ENCODE assay signal across 9 cellular contexts in the genomic region with DNA sequence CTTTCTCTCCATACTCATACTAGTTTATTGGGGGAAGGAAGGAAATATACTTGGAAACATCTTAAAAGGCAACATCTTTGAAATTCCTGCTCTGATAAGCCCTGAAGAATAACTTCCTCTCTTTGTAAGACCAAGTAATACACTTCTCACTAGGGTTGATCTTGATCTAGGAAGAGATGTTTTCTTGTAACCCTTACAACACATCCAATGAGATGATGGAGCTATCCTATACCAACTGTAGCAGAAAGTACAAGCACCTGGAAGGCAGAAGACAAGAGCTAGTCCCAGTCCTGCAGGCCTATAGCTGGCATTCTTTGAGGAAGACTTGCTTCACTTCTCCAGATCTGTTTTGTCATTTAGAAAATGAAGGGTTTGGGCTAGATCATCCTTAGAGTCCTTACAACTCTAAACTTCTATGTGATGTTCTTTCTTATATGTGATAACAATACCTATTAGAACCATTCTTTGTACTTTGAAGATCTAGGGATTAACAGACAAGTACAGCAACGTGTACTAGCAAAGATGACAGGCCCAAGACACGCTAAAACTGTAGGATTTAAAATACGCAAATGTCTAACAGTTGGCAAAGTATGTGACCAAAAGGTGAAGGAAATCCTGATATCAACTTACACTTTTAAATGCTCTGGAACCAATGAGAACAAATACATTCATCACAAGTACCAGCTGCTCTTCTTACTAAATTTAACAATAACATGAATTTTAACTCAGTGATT. TPM values are rescaled to one million over a fixed set of nuclear protein-coding genes. Genes with fewer than 3 reads are reported as not detected.
DNase-seq lines count a peak whose midpoint lies in the region; ATAC-seq and TF ChIP-seq lines count a peak whose summit lies in the region.
"Had no signal": no experiment of that assay in that cellular context is flagged by ENCODE, and none has a peak within 500 bp of the region (broad histone marks: within the 10 kb centered on the region; RNA-seq: fewer than 3 reads in every experiment).

No MANE protein-coding gene starts in this region.

- H3K4me1 ChIP-seq in heart right ventricle (peaks cover 0 to 56% (median 22%) of the 10 kb centered on the region in 9 donors), upper lobe of right lung (peaks cover 51% of the 10 kb centered on the region), foreskin keratinocyte (no peaks in the 10 kb centered on the region)

- peaks cover 14% of the 10 kb centered on the region for H3K36me3 Mint-ChIP-seq in activated CD4-positive, alpha-beta memory T cell treated with anti-CD3 and anti-CD28 coated beads for 36 hours

- whole genome bisulfite sequencing in heart right ventricle, 2 donors = 82 to 90% methylated on average over 3 of the region's 3 CpGs

- no peaks in the 10 kb centered on the region for H3K27me3 Mint-ChIP-seq in activated CD4-positive, alpha-beta memory T cell treated with anti-CD3 and anti-CD28 coated beads for 36 hours

- DNase-seq in heart right ventricle (no peak), Right ventricle myocardium superior (no peak), medulla oblongata (ENCODE audit: extremely low spot score) (peak; percentile 53), upper lobe of right lung (no peak), SW 1271 (lab: John Stamatoyannopoulos, UW) (no peak), foreskin keratinocyte (no peak), globus pallidus (ENCODE audit: low spot score) (no peak)
- DNase-seq in activated CD4-positive, alpha-beta memory T cell treated with anti-CD3 and anti-CD28 coated beads for 36 hours = no peak
- DNase-seq: NCI-H446 had no signal

- no peaks in the 10 kb centered on the region for H3K9me3 ChIP-seq in heart right ventricle
- no peaks in the 10 kb centered on the region for H3K9me3 ChIP-seq in upper lobe of right lung

- peak overlapping the region; percentile 95 for H3K4me3 Mint-ChIP-seq in activated CD4-positive, alpha-beta memory T cell treated with anti-CD3 and anti-CD28 coated beads for 36 hours

- H3K36me3 ChIP-seq in heart right ventricle (no peaks in the 10 kb centered on the region), upper lobe of right lung (no peaks in the 10 kb centered on the region)

- intact Hi-C loops in heart right ventricle (cut with DNase I) = loop anchor here in 2 of 10 donors (5.0 to 10.0 kb wide), 3 partner anchors 64 to 197 kb away; no protein-coding TSS in a partner anchor
- intact Hi-C loops in Right ventricle myocardium superior (cut with DNase I) = no loop called here
- intact Hi-C loops in activated CD4-positive, alpha-beta memory T cell treated with anti-CD3 and anti-CD28 coated beads for 36 hours (cut with micrococcal nuclease) = loop anchor here (1.0 to 10.0 kb wide), 13 partner anchors 12 to 1774 kb away; partner anchors contain the start of gene PGAP1
- intact Hi-C loops in upper lobe of right lung (cut with DNase I) = loop anchor here (5.0 kb wide), 1 partner anchor 112 kb away; no protein-coding TSS in a partner anchor

- TF ChIP-seq CTCF in heart right ventricle (IDR thresholded peaks at IDR 0.05) (no peak), upper lobe of right lung (IDR thresholded peaks at IDR 0.05) (no peak), foreskin keratinocyte (conservative IDR thresholded peaks at IDR 0.05) (no peak)

- no peaks in the 10 kb centered on the region for H3K27me3 ChIP-seq in heart right ventricle
- no peaks in the 10 kb centered on the region for H3K27me3 ChIP-seq in upper lobe of right lung
- H3K27me3 ChIP-seq in foreskin keratinocyte = peaks cover 22% of the 10 kb centered on the region

- H3K27ac ChIP-seq in heart right ventricle (peak overlapping the region in 5 of 10 donors; percentile 23 to 92 (median 46)), upper lobe of right lung (peak overlapping the region; percentile 91), foreskin keratinocyte (no peak overlapping the region)

- peaks cover 70% of the 10 kb centered on the region for H3K4me1 Mint-ChIP-seq in activated CD4-positive, alpha-beta memory T cell treated with anti-CD3 and anti-CD28 coated beads for 36 hours (ENCODE audit: low read depth)

- ATAC-seq in heart right ventricle (no peak), Right ventricle myocardium superior (ENCODE audit: poor library complexity) (no peak), upper lobe of right lung (no peak), foreskin keratinocyte (no peak)

- H3K4me3 ChIP-seq in heart right ventricle = peak overlapping the region in 7 of 10 donors; percentile 69 to 84 (median 74)
- H3K4me3 ChIP-seq in upper lobe of right lung = peak overlapping the region; percentile 86

- CTCF ChIA-PET in activated CD4-positive, alpha-beta memory T cell treated with anti-CD3 and anti-CD28 coated beads for 36 hours (lab: Charles Lee) = interaction anchor here (0.6 to 5.3 kb wide), 18 partner anchors 13 to 195 kb away, joined by 3 to 73 read pairs (median 4); no protein-coding TSS in a partner anchor

- POLR2A ChIA-PET in activated CD4-positive, alpha-beta memory T cell treated with anti-CD3 and anti-CD28 coated beads for 36 hours (lab: Charles Lee) = interaction anchor here (0.6 to 8.6 kb wide), 21 partner anchors 13 to 381 kb away, joined by 3 to 101 read pairs (median 9); no protein-coding TSS in a partner anchor

- H3K9me3 Mint-ChIP-seq in activated CD4-positive, alpha-beta memory T cell treated with anti-CD3 and anti-CD28 coated beads for 36 hours = no peaks in the 10 kb centered on the region

- peak overlapping the region; percentile 99 for H3K27ac Mint-ChIP-seq in activated CD4-positive, alpha-beta memory T cell treated with anti-CD3 and anti-CD28 coated beads for 36 hours

RNA-seq across cellular contexts. Expression of gene ANKRD44, which starts 1.8 kb away (rescaled TPM):
- total RNA-seq in heart right ventricle (10 to 100 TPM in 1 of 10 donors, 1 to 10 TPM in 9; 4.2 to 20.1 (median 7.3) TPM), Right ventricle myocardium superior (7.4 TPM), upper lobe of right lung (51.4 TPM), foreskin keratinocyte (0.99 and 2.0 TPM in 2 replicates)
- polyA plus RNA-seq in heart right ventricle (1 to 10 TPM; 1.1 to 2.3 TPM), foreskin keratinocyte (0.07 and 0.37 TPM in 2 replicates)
- total RNA-seq in activated CD4-positive, alpha-beta memory T cell treated with anti-CD3 and anti-CD28 coated beads for 36 hours = 100 to 1,000 TPM; 123 to 125 TPM
